23 cellular contexts compared by ENCODE assay signal in genomic region chr12:120705618-120706017, GRCh38.
"Had no signal": no experiment of that assay in that cellular context is flagged by ENCODE, and none has a peak within 500 bp of the region (broad histone marks: within the 10 kb centered on the region; RNA-seq: fewer than 3 reads in every experiment).

No MANE protein-coding gene starts in this region.

- H3K4me3 ChIP-seq: ovary, prostate gland, tibial artery had no signal

- H3K4me1 ChIP-seq: prostate gland had no signal

- H3K4me3 Mint-ChIP-seq: activated CD4-positive, alpha-beta T cell treated with anti-CD3 and anti-CD28 coated beads, Interleukin-2, amount 10 ng/mL, durations not matched to agents 24 days and 14 days; activated CD8-positive, alpha-beta memory T cell treated with anti-CD3 and anti-CD28 coated beads, Interleukin-2, amount 10 ng/mL, durations not matched to agents 7 days and 5 days; activated CD8-positive, alpha-beta T cell treated with anti-CD3 and anti-CD28 coated beads for 36 hours; activated T-helper 1 cell treated with anti-CD3 and anti-CD28 coated beads, Interleukin-12 subunit alpha, Interleukin-12 subunit beta, Interleukin-2, Interleukin-4 antibody, amounts not matched to agents 30 ng/mL and 10 ng/mL and 1 ng/mL, durations not matched to agents 14 hours and 24 hours and 36 hours; central memory CD8-positive, alpha-beta T cell; dendritic cell treated with granulocyte-macrophage colony-stimulating factor and Interleukin-4, amounts not matched to agents 40 ng/mL and 50 ng/mL, for 4 days; natural killer cell treated with Interleukin-12 subunit alpha and Interleukin-12 subunit beta and Interleukin-15 and Interleukin-18, amount 100 ng/mL, for 72 hours; stimulated activated naive CD8-positive, alpha-beta T cell treated with anti-CD3 and anti-CD28 coated beads, Interleukin-15, Interleukin-2, amounts not matched to agents 100 ng/mL and 50 ng/mL, for 24 hours; T-helper 17 cell had no signal

- H3K27ac ChIP-seq: brain microvascular endothelial cell, foreskin keratinocyte, neutrophil, ovary, prostate gland, tibial artery had no signal

- H3K9me3 ChIP-seq: neutrophil, ovary, prostate gland, tibial artery had no signal

- H3K27me3 ChIP-seq: brain microvascular endothelial cell, foreskin keratinocyte, neutrophil, ovary, tibial artery had no signal

- H3K27ac Mint-ChIP-seq: activated CD4-positive, alpha-beta T cell treated with anti-CD3 and anti-CD28 coated beads, Interleukin-2, amount 10 ng/mL, durations not matched to agents 24 days and 14 days; activated CD8-positive, alpha-beta memory T cell treated with anti-CD3 and anti-CD28 coated beads, Interleukin-2, amount 10 ng/mL, durations not matched to agents 7 days and 5 days; activated CD8-positive, alpha-beta T cell treated with anti-CD3 and anti-CD28 coated beads for 36 hours; activated T-helper 1 cell treated with anti-CD3 and anti-CD28 coated beads, Interleukin-12 subunit alpha, Interleukin-12 subunit beta, Interleukin-2, Interleukin-4 antibody, amounts not matched to agents 30 ng/mL and 10 ng/mL and 1 ng/mL, durations not matched to agents 14 hours and 24 hours and 36 hours; dendritic cell treated with granulocyte-macrophage colony-stimulating factor and Interleukin-4, amounts not matched to agents 40 ng/mL and 50 ng/mL, for 4 days; natural killer cell treated with Interleukin-12 subunit alpha and Interleukin-12 subunit beta and Interleukin-15 and Interleukin-18, amount 100 ng/mL, for 72 hours; stimulated activated naive CD8-positive, alpha-beta T cell treated with anti-CD3 and anti-CD28 coated beads, Interleukin-15, Interleukin-2, amounts not matched to agents 100 ng/mL and 50 ng/mL, for 24 hours; T-helper 17 cell had no signal

- DNase-seq: activated CD4-positive, alpha-beta T cell treated with anti-CD3 and anti-CD28 coated beads, Interleukin-2, amount 10 ng/mL, durations not matched to agents 24 days and 14 days; activated CD4-positive, CD25-positive, alpha-beta regulatory T cell; activated CD8-positive, alpha-beta memory T cell treated with anti-CD3 and anti-CD28 coated beads, Interleukin-2, amount 10 ng/mL, durations not matched to agents 7 days and 5 days; activated CD8-positive, alpha-beta T cell treated with anti-CD3 and anti-CD28 coated beads for 36 hours; activated gamma-delta T cell treated with Interleukin-2 at 50 U/mL for 16 hours; activated T-cell treated with anti-CD3 and anti-CD28 coated beads for 4 hours; aorta; brain microvascular endothelial cell; effector CD8-positive, alpha-beta T cell; foreskin keratinocyte; ovary; stimulated activated CD4-positive, alpha-beta T cell treated with anti-CD3 and anti-CD28 coated beads, Interleukin-4, amount 100 ng/mL, for 24 hours; SW 1271; T-helper 17 cell; tibial artery had no signal

- ATAC-seq: activated CD8-positive, alpha-beta memory T cell treated with anti-CD3 and anti-CD28 coated beads, Interleukin-2, amount 10 ng/mL, durations not matched to agents 7 days and 5 days; activated CD8-positive, alpha-beta T cell treated with anti-CD3 and anti-CD28 coated beads for 36 hours; activated naive CD4-positive, alpha-beta T cell treated with anti-CD3 and anti-CD28 coated beads, Interleukin-2, amount 50 U/mL, for 72 hours; foreskin keratinocyte; natural killer cell treated with Interleukin-12 subunit alpha and Interleukin-12 subunit beta and Interleukin-15 and Interleukin-18, amount 100 ng/mL, for 72 hours; T-helper 17 cell had no signal

- H3K36me3 ChIP-seq: neutrophil, ovary, prostate gland had no signal

- H3K27me3 Mint-ChIP-seq: activated CD4-positive, alpha-beta T cell treated with anti-CD3 and anti-CD28 coated beads, Interleukin-2, amount 10 ng/mL, durations not matched to agents 24 days and 14 days; activated CD8-positive, alpha-beta memory T cell treated with anti-CD3 and anti-CD28 coated beads, Interleukin-2, amount 10 ng/mL, durations not matched to agents 7 days and 5 days; activated CD8-positive, alpha-beta T cell treated with anti-CD3 and anti-CD28 coated beads for 36 hours; central memory CD8-positive, alpha-beta T cell; dendritic cell treated with granulocyte-macrophage colony-stimulating factor and Interleukin-4, amounts not matched to agents 40 ng/mL and 50 ng/mL, for 4 days; natural killer cell treated with Interleukin-12 subunit alpha and Interleukin-12 subunit beta and Interleukin-15 and Interleukin-18, amount 100 ng/mL, for 72 hours; stimulated activated naive CD8-positive, alpha-beta T cell treated with anti-CD3 and anti-CD28 coated beads, Interleukin-15, Interleukin-2, amounts not matched to agents 100 ng/mL and 50 ng/mL, for 24 hours; T-helper 17 cell had no signal

- H3K9me3 Mint-ChIP-seq: activated CD4-positive, alpha-beta T cell treated with anti-CD3 and anti-CD28 coated beads, Interleukin-2, amount 10 ng/mL, durations not matched to agents 24 days and 14 days; activated CD8-positive, alpha-beta T cell treated with anti-CD3 and anti-CD28 coated beads for 36 hours; activated naive CD4-positive, alpha-beta T cell treated with anti-CD3 and anti-CD28 coated beads, Interleukin-2, amount 50 U/mL, for 72 hours; activated T-helper 1 cell treated with anti-CD3 and anti-CD28 coated beads, Interleukin-12 subunit alpha, Interleukin-12 subunit beta, Interleukin-2, Interleukin-4 antibody, amounts not matched to agents 30 ng/mL and 10 ng/mL and 1 ng/mL, durations not matched to agents 14 hours and 24 hours and 36 hours; central memory CD8-positive, alpha-beta T cell; dendritic cell treated with granulocyte-macrophage colony-stimulating factor and Interleukin-4, amounts not matched to agents 40 ng/mL and 50 ng/mL, for 4 days; natural killer cell treated with Interleukin-12 subunit alpha and Interleukin-12 subunit beta and Interleukin-15 and Interleukin-18, amount 100 ng/mL, for 72 hours; stimulated activated naive CD8-positive, alpha-beta T cell treated with anti-CD3 and anti-CD28 coated beads, Interleukin-15, Interleukin-2, amounts not matched to agents 100 ng/mL and 50 ng/mL, for 24 hours had no signal
